8 cellular contexts compared by ENCODE assay signal in genomic region chr21:32412162-32412997, GRCh38. TPM values are rescaled to one million over a fixed set of nuclear protein-coding genes. Genes with fewer than 3 reads are reported as not detected.
A peak's percentile ranks its signal among the peaks of the same experiment; 100 is the strongest.
DNase-seq lines count a peak whose midpoint lies in the region; ATAC-seq and TF ChIP-seq lines count a peak whose summit lies in the region.

A gene with protein sequence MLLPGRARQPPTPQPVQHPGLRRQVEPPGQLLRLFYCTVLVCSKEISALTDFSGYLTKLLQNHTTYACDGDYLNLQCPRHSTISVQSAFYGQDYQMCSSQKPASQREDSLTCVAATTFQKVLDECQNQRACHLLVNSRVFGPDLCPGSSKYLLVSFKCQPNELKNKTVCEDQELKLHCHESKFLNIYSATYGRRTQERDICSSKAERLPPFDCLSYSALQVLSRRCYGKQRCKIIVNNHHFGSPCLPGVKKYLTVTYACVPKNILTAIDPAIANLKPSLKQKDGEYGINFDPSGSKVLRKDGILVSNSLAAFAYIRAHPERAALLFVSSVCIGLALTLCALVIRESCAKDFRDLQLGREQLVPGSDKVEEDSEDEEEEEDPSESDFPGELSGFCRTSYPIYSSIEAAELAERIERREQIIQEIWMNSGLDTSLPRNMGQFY (plus strand): TSS chr21:32412706. CDS start chr21:32412854, 148 bp downstream.

- H3K14ac ChIP-seq in trophoblast cell (ENCODE audit: low read length): no peak within 1 kb of the TSS

- no peak for DNase-seq in HFF-Myc (ENCODE audit: extremely low read depth, low read depth)
- peak; percentile 53 to 76 (median 62) for DNase-seq in T-helper 1 cell
- DNase-seq in adipocyte (ENCODE audit: low read depth): peak; percentile 79
- DNase-seq in cardiac septum (ENCODE audit: low spot score): peak; percentile 79
- DNase-seq in trophoblast cell: no peak
- DNase-seq in tibial artery: peak; percentile 66 to 90
- DNase-seq in SKM-1 treated with dmso at 0.1 percent for 144 hours (lab: John Stamatoyannopoulos, UW; ENCODE audit: unreplicated experiment): no peak

- no peak for ATAC-seq in GM18502 (IDR thresholded peaks at IDR 0.05; ENCODE audit: poor library complexity, unreplicated experiment)

- no CpG with 5 or more reads among the region's 103 CpGs for WGBS in trophoblast cell (ENCODE audit: extremely low coverage, insufficient coverage, insufficient read length)

- no peaks in the 10 kb centered on the region for H3K36me3 ChIP-seq in adipocyte (ENCODE audit: control insufficient read depth, insufficient read depth, low read length, severe bottlenecking)
- H3K36me3 ChIP-seq in trophoblast cell (ENCODE audit: control insufficient read depth in 1 of 2, insufficient read depth in 2 of 2, low read length in 2 of 2): no peaks in the 10 kb centered on the region
- H3K36me3 ChIP-seq in tibial artery: peaks cover 0 to 12% (median 6%) of the 10 kb centered on the region in 3 donors

- no peak within 1 kb of the TSS for H4K91ac ChIP-seq in trophoblast cell (ENCODE audit: low read depth, low read length)

- H3K4me3 ChIP-seq in HFF-Myc (replicated peaks; ENCODE audit: low read depth, low read length): peak within 1 kb of the TSS; percentile 62
- peak within 1 kb of the TSS; percentile 90 for H3K4me3 ChIP-seq in adipocyte (ENCODE audit: low read length)
- H3K4me3 ChIP-seq in trophoblast cell (ENCODE audit: low read depth, low read length): peak within 1 kb of the TSS; percentile 55
- peak within 1 kb of the TSS; percentile 73 to 87 for H3K4me3 ChIP-seq in tibial artery

- H3K9me3 ChIP-seq in adipocyte (ENCODE audit: control insufficient read depth, low read length): no peaks in the 10 kb centered on the region
- H3K9me3 ChIP-seq in trophoblast cell (ENCODE audit: insufficient read depth, low read depth, low read length): peaks cover 6% of the 10 kb centered on the region
- no peaks in the 10 kb centered on the region for H3K9me3 ChIP-seq in tibial artery

- TF ChIP-seq CTCF in HFF-Myc (IDR thresholded peaks at IDR 0.05; ENCODE audit: low read depth, low read length, missing control alignments) (no peak), tibial artery (IDR thresholded peaks at IDR 0.05) (peak; percentile 15 to 38)

- H3K27me3 ChIP-seq in adipocyte (replicated peaks; ENCODE audit: control insufficient read depth, insufficient read depth, low read length) (no peaks in the 10 kb centered on the region), trophoblast cell (ENCODE audit: insufficient read depth, low read length) (peaks cover 40% of the 10 kb centered on the region), tibial artery (no peaks in the 10 kb centered on the region)

- intact Hi-C loops in cardiac septum (cut with DNase I) (loop anchor here (1.0 to 5.0 kb wide), 3 partner anchors 40 to 109 kb away; no protein-coding TSS in a partner anchor), tibial artery (cut with DNase I; ENCODE audit: low total_unique reads) (loop anchor here (5.0 kb wide), 1 partner anchor 155 kb away; no protein-coding TSS in a partner anchor)

- H3K79me1 ChIP-seq in trophoblast cell (ENCODE audit: low read length): no peaks in the 10 kb centered on the region

- H3K4me1 ChIP-seq in adipocyte (ENCODE audit: control insufficient read depth, insufficient read depth, low read length) (peaks cover 39% of the 10 kb centered on the region), trophoblast cell (ENCODE audit: control insufficient read depth in 1 of 2, insufficient read depth in 2 of 2, low read length in 2 of 2) (peaks cover 12 to 15% of the 10 kb centered on the region in 2 experiments), tibial artery (peaks cover 0 to 48% (median 40%) of the 10 kb centered on the region in 4 donors)

- H3K27ac ChIP-seq in trophoblast cell (ENCODE audit: low read depth, low read length) (no peak within 1 kb of the TSS), tibial artery (peak within 1 kb of the TSS; percentile 93 to 98)

- H3K4ac ChIP-seq in trophoblast cell (ENCODE audit: low read depth, low read length): no peak within 1 kb of the TSS

- H2AK5ac ChIP-seq in trophoblast cell (ENCODE audit: low read length): no peak within 1 kb of the TSS

- H3K23ac ChIP-seq in trophoblast cell (ENCODE audit: low read length): no peak within 1 kb of the TSS

- H2BK120ac ChIP-seq in trophoblast cell (ENCODE audit: insufficient read depth, low read length, poor library complexity): no peak within 1 kb of the TSS

- peak within 1 kb of the TSS; percentile 85 for H3K4me2 ChIP-seq in trophoblast cell (ENCODE audit: low read length)

- peak within 1 kb of the TSS; percentile 69 for H4K12ac ChIP-seq in trophoblast cell (ENCODE audit: low read depth, low read length)

- no peak within 1 kb of the TSS for H2BK5ac ChIP-seq in trophoblast cell (ENCODE audit: low read depth, low read length, poor library complexity)

- no peak within 1 kb of the TSS for H2BK12ac ChIP-seq in trophoblast cell (ENCODE audit: low read length)

- H2AFZ ChIP-seq in trophoblast cell (ENCODE audit: insufficient read depth, low read length, poor library complexity): no peak within 1 kb of the TSS

- no peak within 1 kb of the TSS for H3K18ac ChIP-seq in trophoblast cell (ENCODE audit: low read length)

- H3K79me2 ChIP-seq in trophoblast cell (ENCODE audit: control insufficient read depth, insufficient read depth, low read length, poor library complexity): no peaks in the 10 kb centered on the region

- H4K8ac ChIP-seq in trophoblast cell (ENCODE audit: low read depth, low read length): no peak within 1 kb of the TSS

- H3K9ac ChIP-seq in adipocyte (ENCODE audit: low read length) (peak within 1 kb of the TSS; percentile 96), trophoblast cell (ENCODE audit: low read length) (no peak within 1 kb of the TSS)

RNA-seq across cellular contexts. Expression of the gene that starts here (rescaled TPM):
- total RNA-seq in cardiac septum: 15.4 TPM
- not detected in 2 replicates for polyA plus RNA-seq in trophoblast cell (2013)

Comparison
In these comparisons a context has a peak if more than half of its experiments do, and no peak if none do; other contexts are left out.
1. DNase-seq: peak in T-helper 1 cell (5 of 5), adipocyte (single experiment), cardiac septum (single experiment) and tibial artery (2 of 2); none in HFF-Myc (single experiment), trophoblast cell (0 of 2) and SKM-1 treated with dmso at 0.1 percent for 144 hours (single experiment).
2. Peak in every context shown above with its lines, with median percentiles within 50 percentile points of each other: H3K4me3 ChIP-seq.